ENCODE assay signal across 8 cellular contexts in genomic region chr14:70655110-70655826, GRCh38. TPM values are rescaled to one million over a fixed set of nuclear protein-coding genes. Genes with fewer than 3 reads are reported as not detected.
DNase-seq lines count a peak whose midpoint lies in the region; ATAC-seq, FAIRE-seq and TF ChIP-seq lines count a peak whose summit lies in the region.

No MANE protein-coding gene starts in this region.

- no peaks in the 10 kb centered on the region for H3K9me3 ChIP-seq in GM12878 (replicated peaks; ENCODE audit: control insufficient read depth, insufficient read depth, low read length)

- no peak for TF ChIP-seq RAD21 in GM12878 (IDR thresholded peaks at IDR 0.05; ENCODE audit: insufficient read depth, low read depth, low read length)

- peak overlapping the region; percentile 70 for H2AFZ ChIP-seq in GM12878 (ENCODE audit: control insufficient read depth, low read depth, low read length)

- FAIRE-seq in GM12878 (lab: Jason Lieb, UNC), result peak; percentile 87
- FAIRE-seq in D721Med (lab: Jason Lieb, UNC), result no peak

- peaks cover 73% of the 10 kb centered on the region for H3K4me1 ChIP-seq in GM12878 (ENCODE audit: control insufficient read depth, insufficient read depth, low read length)

- peak overlapping the region; percentile 99 for H3K27ac ChIP-seq in GM12878 (ENCODE audit: control insufficient read depth, insufficient read depth)

- H3K27me3 ChIP-seq in GM12878 (replicated peaks in 1 of 2; ENCODE audit: control insufficient read depth in 2 of 2, insufficient read depth in 2 of 2, low read length in 1 of 2), result no peaks in the 10 kb centered on the region

- peak in 1 of 2 experiments; percentile 21; a peak in 1 of 4 replicates for TF ChIP-seq EP300 in GM12878 (IDR thresholded peaks at IDR 0.05; ENCODE audit: borderline replicate concordance in 1 of 2, control insufficient read depth in 1 of 2, low read depth in 2 of 2, low read length in 2 of 2)

- DNase-seq in T-helper 1 cell, result peak; percentile 48 to 90 (median 65)
- DNase-seq in GM12878 (ENCODE audit: low read depth, low spot score), result peak; percentile 88
- DNase-seq in stimulated activated CD4-positive, alpha-beta T cell treated with anti-CD3 and anti-CD28 coated beads, Interleukin-4, amount 100 ng/mL, for 1 hour, result peak; percentile 62
- no peak for DNase-seq in RPMI8226
- no peak for DNase-seq in D721Med (ENCODE audit: insufficient read length, low spot score)
- DNase-seq in RKO (ENCODE audit: low spot score), result no peak

- H3K4me3 ChIP-seq in GM12878, result peak overlapping the region; percentile 61

- no peak for TF ChIP-seq CTCF in GM12878 (IDR thresholded peaks at IDR 0.05 in 2 of 3, conservative IDR thresholded peaks at IDR 0.05 in 1 of 3; ENCODE audit: control insufficient read depth in 2 of 3, extremely low read depth in 1 of 3, insufficient read depth in 1 of 3, low read depth in 3 of 3, low read length in 3 of 3)
- no peak for TF ChIP-seq CTCF in D721Med (IDR thresholded peaks at IDR 0.05; ENCODE audit: insufficient read depth, missing control alignments)

- in situ Hi-C loops in GM12878 (cut with MboI), result no loop called here

- no peaks in the 10 kb centered on the region for H4K20me1 ChIP-seq in GM12878 (ENCODE audit: control insufficient read depth, insufficient read depth)

- under 1% methylated on average over 16 of the region's 19 CpGs for WGBS in GM12878 (ENCODE audit: insufficient coverage, insufficient replicate concordance, low lambda C conversion rate, missing lambda C conversion rate)

- H3K79me2 ChIP-seq in GM12878 (ENCODE audit: control insufficient read depth, insufficient read depth, low read length), result peaks cover 74% of the 10 kb centered on the region

- H3K9ac ChIP-seq in GM12878 (ENCODE audit: control insufficient read depth, insufficient read depth, low read length), result peak overlapping the region; percentile 78

- POLR2A ChIA-PET in GM12878 (lab: Charles Lee), result interaction anchor here (0.7 to 12.1 kb wide), 6 partner anchors 8 to 154 kb away, joined by 3 to 145 read pairs (median 7); partner anchors contain the start of genes MAP3K9 and TTC9

- peak overlapping the region; percentile 95 for H3K4me2 ChIP-seq in GM12878 (ENCODE audit: control insufficient read depth, insufficient read depth)

- TF ChIP-seq POLR2A in GM12878 (IDR thresholded peaks at IDR 0.05; ENCODE audit: low read depth, low read length), result 0 out of 2 replicates have a peak, but pooled peaks have one; percentile 35

- intact Hi-C loops in GM12878 (cut with micrococcal nuclease; ENCODE audit: unreplicated experiment), result loop anchor here (2.0 kb wide), 1 partner anchor 52 kb away; no protein-coding TSS in a partner anchor

- peaks cover 5 to 24% of the 10 kb centered on the region in 2 experiments for H3K36me3 ChIP-seq in GM12878 (ENCODE audit: control insufficient read depth in 2 of 2, insufficient read depth in 2 of 2, low read length in 1 of 2)

- ATAC-seq in GM18868 (IDR thresholded peaks at IDR 0.05; ENCODE audit: unreplicated experiment) (peak; percentile 66), HG02973 (IDR thresholded peaks at IDR 0.05; ENCODE audit: unreplicated experiment) (peak; percentile 63), GM12878 (peak; percentile 87)

- SMC1A ChIA-PET in GM12878 (lab: Charles Lee; ENCODE audit: uncharacterized antibody, unreplicated experiment), result interaction anchor here (1.1 to 18.1 kb wide), 9 partner anchors 11 to 57 kb away, joined by 3 to 254 read pairs (median 11); partner anchors contain the start of gene TTC9

- CTCF ChIA-PET in GM12878 (lab: Yijun Ruan, JAX), result interaction anchor here (0.8 to 7.9 kb wide), 6 partner anchors 12 to 162 kb away, joined by 3 to 66 read pairs (median 11); partner anchors contain the start of gene TTC9

- RAD21 ChIA-PET in GM12878 (lab: Charles Lee; ENCODE audit: unreplicated experiment), result interaction anchor here (0.7 to 8.6 kb wide), 8 partner anchors 11 to 165 kb away, joined by 3 to 149 read pairs (median 6); partner anchors contain the start of gene TTC9

- BruUV-seq in GM12878 (replicated peaks; lab: Mats Ljungman, UMichigan), result TSS peak; percentile 95

TF ChIP-seq in GM12878, 131 proteins besides CTCF, POLR2A, EP300 and RAD21 (continues in another document):
- TF ChIP-seq MTA3 (IDR thresholded peaks at IDR 0.05; ENCODE audit: borderline replicate concordance, low read length) (peak; percentile 58; the same call in 1 of the 2 replicates), SIX5 (IDR thresholded peaks at IDR 0.05; ENCODE audit: low read depth, low read length, severe bottlenecking) (peak; percentile 23), ZBED1 (IDR thresholded peaks at IDR 0.05; ENCODE audit: borderline replicate concordance) (0 out of 2 replicates have a peak, but pooled peaks have one; percentile 32), PAX8 (IDR thresholded peaks at IDR 0.05) (no peak), ASH2L (IDR thresholded peaks at IDR 0.05; ENCODE audit: borderline replicate concordance, low read depth) (0 out of 2 replicates have a peak, but pooled peaks have one; percentile 74), KDM1A (IDR thresholded peaks at IDR 0.05; ENCODE audit: borderline replicate concordance) (no peak), RELA (IDR thresholded peaks at IDR 0.05; ENCODE audit: borderline replicate concordance, partially characterized antibody) (no peak), MXI1 (IDR thresholded peaks at IDR 0.05; ENCODE audit: low read depth, low read length) (no peak), SUPT20H (IDR thresholded peaks at IDR 0.05; ENCODE audit: borderline replicate concordance, control insufficient read depth, low read depth, low read length) (no peak), JUNB (IDR thresholded peaks at IDR 0.05) (no peak), ETV6 (conservative IDR thresholded peaks at IDR 0.05 in 1 of 2, IDR thresholded peaks at IDR 0.05 in 1 of 2; ENCODE audit: borderline replicate concordance in 1 of 2, low read depth in 1 of 2) (peak in 1 of 2 experiments; percentile 92; a peak in 2 of 4 replicates)
- TF ChIP-seq, protein P1, sequence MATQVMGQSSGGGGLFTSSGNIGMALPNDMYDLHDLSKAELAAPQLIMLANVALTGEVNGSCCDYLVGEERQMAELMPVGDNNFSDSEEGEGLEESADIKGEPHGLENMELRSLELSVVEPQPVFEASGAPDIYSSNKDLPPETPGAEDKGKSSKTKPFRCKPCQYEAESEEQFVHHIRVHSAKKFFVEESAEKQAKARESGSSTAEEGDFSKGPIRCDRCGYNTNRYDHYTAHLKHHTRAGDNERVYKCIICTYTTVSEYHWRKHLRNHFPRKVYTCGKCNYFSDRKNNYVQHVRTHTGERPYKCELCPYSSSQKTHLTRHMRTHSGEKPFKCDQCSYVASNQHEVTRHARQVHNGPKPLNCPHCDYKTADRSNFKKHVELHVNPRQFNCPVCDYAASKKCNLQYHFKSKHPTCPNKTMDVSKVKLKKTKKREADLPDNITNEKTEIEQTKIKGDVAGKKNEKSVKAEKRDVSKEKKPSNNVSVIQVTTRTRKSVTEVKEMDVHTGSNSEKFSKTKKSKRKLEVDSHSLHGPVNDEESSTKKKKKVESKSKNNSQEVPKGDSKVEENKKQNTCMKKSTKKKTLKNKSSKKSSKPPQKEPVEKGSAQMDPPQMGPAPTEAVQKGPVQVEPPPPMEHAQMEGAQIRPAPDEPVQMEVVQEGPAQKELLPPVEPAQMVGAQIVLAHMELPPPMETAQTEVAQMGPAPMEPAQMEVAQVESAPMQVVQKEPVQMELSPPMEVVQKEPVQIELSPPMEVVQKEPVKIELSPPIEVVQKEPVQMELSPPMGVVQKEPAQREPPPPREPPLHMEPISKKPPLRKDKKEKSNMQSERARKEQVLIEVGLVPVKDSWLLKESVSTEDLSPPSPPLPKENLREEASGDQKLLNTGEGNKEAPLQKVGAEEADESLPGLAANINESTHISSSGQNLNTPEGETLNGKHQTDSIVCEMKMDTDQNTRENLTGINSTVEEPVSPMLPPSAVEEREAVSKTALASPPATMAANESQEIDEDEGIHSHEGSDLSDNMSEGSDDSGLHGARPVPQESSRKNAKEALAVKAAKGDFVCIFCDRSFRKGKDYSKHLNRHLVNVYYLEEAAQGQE (IDR thresholded peaks at IDR 0.05; ENCODE audit: low read depth, low read length), result no peak

RNA-seq across cellular contexts. Expression of gene TTC9, which starts 13.6 kb away (rescaled TPM):
- 8.1 and 9.1 TPM in 2 replicates for total RNA-seq in GM12878 (2013; cell fraction: nucleolus; rRNA removed)
- total RNA-seq in GM12878 (2014; rRNA removed) (7.4 and 8.2 TPM in 2 replicates), GM12878 (2014; rRNA removed; fragmentation: Illumina TruSeq; extraction: Trizol) (7.6 TPM in 2 replicates), GM12878 (2021) (10.4 and 10.5 TPM in 2 replicates)
- polyA plus RNA-seq in GM12878 (2011; ENCODE audit: low read depth), result 4.6 TPM
- polyA plus RNA-seq in GM12878 (2011; rRNA removed) (14.9 and 15.8 TPM in 2 replicates), GM12878 (2014; fragmentation: Illumina TruSeq; extraction: Trizol) (10.2 and 10.3 TPM in 2 replicates), GM12878 (2014; fragmentation: Nextera tagmentation; extraction: Ambion mirVana) (1 to 10 TPM; 2.2 to 2.3 TPM), GM12878 (2014; rRNA removed) (8.0 and 8.6 TPM in 2 replicates), GM12878 (2016; fragmentation: Nextera tagmentation; extraction: Ambion mirVana) (1 to 10 TPM in 1 of 2 experiments, under 1 TPM in 1; 0.87 to 2.6 TPM)
- 14.2 and 15.3 TPM in 2 replicates for polyA plus RNA-seq in GM12878 (2011; cell fraction: cytosol; rRNA removed)
- 8.1 and 8.8 TPM in 2 replicates for polyA plus RNA-seq in GM12878 (2011; cell fraction: nucleus; rRNA removed)
- 6.8 and 9.1 TPM in 2 replicates for polyA plus RNA-seq in GM12878 (2012)
- 16.4 and 18.6 TPM in 2 replicates for polyA minus RNA-seq in GM12878 (2011; rRNA and poly(A)+ RNA removed)
- 4.9 and 7.1 TPM in 2 replicates for polyA minus RNA-seq in GM12878 (2011; cell fraction: cytosol; rRNA and poly(A)+ RNA removed)
- 4.0 and 7.4 TPM in 2 replicates for polyA minus RNA-seq in GM12878 (2011; cell fraction: nucleus; rRNA and poly(A)+ RNA removed)

RNA-seq across cellular contexts. Expression of gene MED6, which starts 54.8 kb away (rescaled TPM):
- 195 and 208 TPM in 2 replicates for total RNA-seq in GM12878 (2013; cell fraction: nucleolus; rRNA removed)
- total RNA-seq in GM12878 (2014; rRNA removed) (29.2 and 33.1 TPM in 2 replicates), GM12878 (2014; rRNA removed; fragmentation: Illumina TruSeq; extraction: Trizol) (48.0 and 49.2 TPM in 2 replicates), GM12878 (2021) (30.2 and 33.5 TPM in 2 replicates)
- polyA plus RNA-seq in GM12878 (2011; ENCODE audit: low read depth), result 59.5 TPM
- polyA plus RNA-seq in GM12878 (2011; rRNA removed) (74.9 and 97.8 TPM in 2 replicates), GM12878 (2014; fragmentation: Illumina TruSeq; extraction: Trizol) (64.0 and 68.8 TPM in 2 replicates), GM12878 (2014; fragmentation: Nextera tagmentation; extraction: Ambion mirVana) (10 to 100 TPM; 36.6 to 40.0 TPM), GM12878 (2014; rRNA removed) (30.5 and 43.2 TPM in 2 replicates), GM12878 (2016; fragmentation: Nextera tagmentation; extraction: Ambion mirVana) (10 to 100 TPM; 51.4 to 55.8 TPM)
- 32.1 and 46.9 TPM in 2 replicates for polyA plus RNA-seq in GM12878 (2011; cell fraction: cytosol; rRNA removed)
- polyA plus RNA-seq in GM12878 (2011; cell fraction: nucleus; rRNA removed), result 23.3 and 24.2 TPM in 2 replicates
- 40.3 and 59.5 TPM in 2 replicates for polyA plus RNA-seq in GM12878 (2012)
- polyA minus RNA-seq in GM12878 (2011; rRNA and poly(A)+ RNA removed), result 54.1 and 74.5 TPM in 2 replicates
- 11.1 and 13.7 TPM in 2 replicates for polyA minus RNA-seq in GM12878 (2011; cell fraction: cytosol; rRNA and poly(A)+ RNA removed)
- 59.0 and 77.2 TPM in 2 replicates for polyA minus RNA-seq in GM12878 (2011; cell fraction: nucleus; rRNA and poly(A)+ RNA removed)

Comparison
In these comparisons a context has a peak if more than half of its experiments do, and no peak if none do; other contexts are left out.
1. DNase-seq: peak in T-helper 1 cell (5 of 5), GM12878 (single experiment) and stimulated activated CD4-positive, alpha-beta T cell treated with anti-CD3 and anti-CD28 coated beads, Interleukin-4, amount 100 ng/mL, for 1 hour (single experiment); none in RPMI8226 (single experiment), D721Med (single experiment) and RKO (single experiment).
2. Peak in every context shown above with its lines, with median percentiles within 50 percentile points of each other: ATAC-seq.